12 cellular contexts compared by ENCODE assay signal in the genomic region with DNA sequence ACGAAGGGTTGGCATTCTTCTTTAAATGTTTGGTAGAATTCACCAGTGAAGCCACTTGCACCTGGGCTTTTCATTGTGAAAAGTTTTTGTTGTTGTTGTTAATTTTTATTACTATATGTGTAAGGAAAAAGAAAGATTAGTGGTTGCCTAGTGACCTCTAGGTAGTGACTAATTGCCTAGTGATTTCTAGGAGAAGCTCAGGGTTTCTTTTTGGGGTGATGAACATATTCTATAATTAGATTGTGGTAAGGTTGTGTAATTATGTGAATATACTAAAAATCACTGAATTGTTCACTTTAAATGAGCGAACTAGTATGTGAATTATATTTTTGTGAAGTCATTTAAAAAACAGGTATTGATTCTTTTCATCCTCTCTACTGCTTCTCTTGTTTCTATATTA.
DNase-seq lines count a peak whose midpoint lies in the region; ATAC-seq and TF ChIP-seq lines count a peak whose summit lies in the region.
"Had no signal": no experiment of that assay in that cellular context is flagged by ENCODE, and none has a peak within 500 bp of the region (broad histone marks: within the 10 kb centered on the region; RNA-seq: fewer than 3 reads in every experiment).

No MANE protein-coding gene starts in this region.

- H3K27me3 ChIP-seq in ascending aorta (no peaks in the 10 kb centered on the region), right cardiac atrium (ENCODE audit: control insufficient read depth, insufficient read depth) (no peaks in the 10 kb centered on the region)
- H3K27me3 ChIP-seq: cardiac muscle cell had no signal

- H3K4me3 ChIP-seq in NB4 (ENCODE audit: low read depth, low read length), result no peak overlapping the region
- no peak overlapping the region for H3K4me3 ChIP-seq in ascending aorta
- no peak overlapping the region for H3K4me3 ChIP-seq in right cardiac atrium (ENCODE audit: low read length)
- H3K4me3 ChIP-seq: cardiac muscle cell had no signal

- intact Hi-C loops in ascending aorta (cut with DNase I), result loop anchor here (2.0 to 5.0 kb wide), 5 partner anchors 49 to 206 kb away; partner anchors contain the start of gene NEDD9
- intact Hi-C loops in right cardiac atrium (cut with DNase I), result no loop called here

- H3K4me3 Mint-ChIP-seq in activated T-cell treated with anti-CD3 and anti-CD28 coated beads, Interleukin-2, amount 50 U/mL, for 72 hours, result peak overlapping the region; percentile 1 to 82
- H3K4me3 Mint-ChIP-seq: neural crest cell had no signal

- 97% methylated on average over 2 of the region's 2 CpGs for WGBS in right cardiac atrium

- H3K27ac Mint-ChIP-seq in activated T-cell treated with anti-CD3 and anti-CD28 coated beads, Interleukin-2, amount 50 U/mL, for 72 hours, result peak overlapping the region; percentile 95

- ATAC-seq in activated T-cell treated with anti-CD3 and anti-CD28 coated beads, Interleukin-2, amount 50 U/mL, for 72 hours (replicated peaks in 1 of 2), result peak; percentile 49 to 54
- ATAC-seq in GM21515 (IDR thresholded peaks at IDR 0.05; ENCODE audit: unreplicated experiment) (no peak), right cardiac atrium (no peak)
- ATAC-seq: left cardiac atrium had no signal

- peaks cover 2 to 4% of the 10 kb centered on the region in 2 donors for H3K9me3 Mint-ChIP-seq in activated T-cell treated with anti-CD3 and anti-CD28 coated beads, Interleukin-2, amount 50 U/mL, for 72 hours

- TF ChIP-seq POLR2A in NB4 (IDR thresholded peaks at IDR 0.05; ENCODE audit: extremely low read depth, insufficient read length), result no peak

- TF ChIP-seq CTCF in NB4 (IDR thresholded peaks at IDR 0.05; ENCODE audit: low read depth, low read length), result no peak
- TF ChIP-seq CTCF in ascending aorta (IDR thresholded peaks at IDR 0.05), result no peak

- H3K4me1 ChIP-seq in ascending aorta (peaks cover 7 to 21% of the 10 kb centered on the region in 2 donors), right cardiac atrium (ENCODE audit: control insufficient read depth, insufficient read depth, low read length) (no peaks in the 10 kb centered on the region)

- H3K9me3 ChIP-seq in ascending aorta, result no peaks in the 10 kb centered on the region
- no peaks in the 10 kb centered on the region for H3K9me3 ChIP-seq in right cardiac atrium (ENCODE audit: control insufficient read depth, low read length)

- no peaks in the 10 kb centered on the region for H3K36me3 ChIP-seq in ascending aorta
- H3K36me3 ChIP-seq: cardiac muscle cell had no signal

- peak overlapping the region; percentile 85 to 93 for H3K27ac ChIP-seq in ascending aorta
- H3K27ac ChIP-seq in right cardiac atrium (ENCODE audit: low read length), result no peak overlapping the region
- H3K27ac ChIP-seq: cardiac muscle cell had no signal

- no peaks in the 10 kb centered on the region for H3K27me3 Mint-ChIP-seq in activated T-cell treated with anti-CD3 and anti-CD28 coated beads, Interleukin-2, amount 50 U/mL, for 72 hours (ENCODE audit: low read depth)

- H3K36me3 Mint-ChIP-seq in activated T-cell treated with anti-CD3 and anti-CD28 coated beads, Interleukin-2, amount 50 U/mL, for 72 hours (ENCODE audit: insufficient read depth in 2 of 2), result peaks cover 3 to 8% of the 10 kb centered on the region in 2 donors

- peaks cover 55% of the 10 kb centered on the region for H3K4me1 Mint-ChIP-seq in activated T-cell treated with anti-CD3 and anti-CD28 coated beads, Interleukin-2, amount 50 U/mL, for 72 hours (ENCODE audit: low read depth)

- no peak for DNase-seq in activated T-cell treated with anti-CD3 and anti-CD28 coated beads, Interleukin-2, amount 50 U/mL, for 72 hours
- no peak for DNase-seq in activated T-cell treated with anti-CD3 and anti-CD28 coated beads, Interleukin-2, amount 50 U/mL, for 1 hour
- DNase-seq in NB4 (ENCODE audit: low read depth) (peak; percentile 19), ascending aorta (ENCODE audit: low spot score in 2 of 2) (no peak), renal cortical epithelial cell (ENCODE audit: low read depth) (peak; percentile 90), right cardiac atrium (no peak), NCI-H510A (lab: John Stamatoyannopoulos, UW) (no peak)
- DNase-seq: left cardiac atrium; stimulated activated CD4-positive, alpha-beta T cell treated with anti-CD3 and anti-CD28 coated beads, Interleukin-12 subunit alpha, Interleukin-12 subunit beta, amount 100 ng/mL, for 4 hours had no signal

Comparison
In these comparisons a context has a peak if more than half of its experiments do, and no peak if none do; other contexts are left out.
1. ATAC-seq: peak in activated T-cell treated with anti-CD3 and anti-CD28 coated beads, Interleukin-2, amount 50 U/mL, for 72 hours (2 of 2); none in GM21515 (single experiment) and right cardiac atrium (0 of 2).
2. DNase-seq: peak in NB4 (single experiment) and renal cortical epithelial cell (single experiment); none in activated T-cell treated with anti-CD3 and anti-CD28 coated beads, Interleukin-2, amount 50 U/mL, for 72 hours (0 of 2), activated T-cell treated with anti-CD3 and anti-CD28 coated beads, Interleukin-2, amount 50 U/mL, for 1 hour (single experiment), ascending aorta (0 of 2), right cardiac atrium (0 of 3) and NCI-H510A (single experiment).